8 cellular contexts compared by ENCODE assay signal in the genomic region with DNA sequence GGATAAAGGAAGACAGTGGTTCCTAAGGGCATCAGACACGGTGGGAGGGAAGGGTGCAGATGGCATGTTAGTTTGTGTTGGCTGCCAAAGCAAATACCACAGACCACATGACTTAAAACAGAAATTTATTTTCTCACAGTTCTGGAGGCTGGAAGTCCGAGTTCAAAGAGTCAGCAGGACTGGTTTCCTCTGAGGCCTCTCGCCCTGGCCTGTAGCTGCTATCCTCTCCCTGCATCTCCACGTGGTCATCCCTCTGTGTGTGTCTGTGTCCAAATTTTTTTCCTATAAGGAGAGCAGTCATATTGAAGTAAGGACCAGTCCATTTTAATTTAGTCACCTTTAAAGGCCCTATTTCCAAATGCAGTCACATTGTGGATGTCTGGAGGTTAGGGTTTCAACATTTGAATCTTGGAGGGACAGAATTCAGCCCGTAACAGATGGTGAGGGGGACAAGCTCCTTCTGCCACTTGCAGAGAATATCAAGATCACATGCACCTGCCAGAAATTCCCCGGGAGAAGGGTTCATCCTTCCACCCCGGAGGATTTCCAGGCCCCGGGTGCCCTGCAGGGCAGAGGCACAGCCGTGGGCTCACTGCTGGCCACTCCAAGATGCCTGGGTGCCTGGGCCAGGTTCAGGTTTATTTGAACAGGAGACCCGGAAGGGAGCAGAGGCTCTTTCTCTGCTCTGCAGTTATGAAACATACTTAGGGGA. TPM values are rescaled to one million over a fixed set of nuclear protein-coding genes. Genes with fewer than 3 reads are reported as not detected.
DNase-seq lines count a peak whose midpoint lies in the region; ATAC-seq, FAIRE-seq and TF ChIP-seq lines count a peak whose summit lies in the region.

No MANE protein-coding gene starts in this region.

- intact Hi-C loops in mammary epithelial cell (cut with micrococcal nuclease) (no loop called here), pancreas (cut with DNase I) (no loop called here)

- peak; percentile 75 for DNase-seq in NCI-H2107 treated with DMSO at 0.1 percent for 48 hours (lab: John Stamatoyannopoulos, UW; ENCODE audit: unreplicated experiment)
- DNase-seq in NCI-H2107 (lab: John Stamatoyannopoulos, UW): no peak
- peak; percentile 24 to 59 for DNase-seq in NCI-H446 (lab: John Stamatoyannopoulos, UW)
- DNase-seq in mammary epithelial cell: peak; percentile 50
- peak in 2 of 6 donors; percentile 26 to 41 for DNase-seq in pancreas
- no peak for DNase-seq in NCI-H128 (lab: John Stamatoyannopoulos, UW; ENCODE audit: unreplicated experiment)

- H3K4me3 ChIP-seq in mammary epithelial cell (replicated peaks in 1 of 3; ENCODE audit: insufficient read depth in 1 of 3, low read depth in 2 of 3, low read length in 3 of 3) (no peak overlapping the region), pancreas (no peak overlapping the region)

- FAIRE-seq in pancreas (lab: Jason Lieb, UNC): no peak

- ATAC-seq in pancreas: peak; percentile 68 to 82 (median 76)
- ATAC-seq in HG02642 (IDR thresholded peaks at IDR 0.05; ENCODE audit: poor library complexity, unreplicated experiment): no peak
- ATAC-seq in GM18867 (IDR thresholded peaks at IDR 0.05; ENCODE audit: unreplicated experiment): no peak

- no peak overlapping the region for H3K9ac ChIP-seq in mammary epithelial cell (ENCODE audit: insufficient read depth, low read length)

- dilution Hi-C loops in mammary epithelial cell (cut with HindIII; ENCODE audit: low sequenced_read_pairs): no loop called here

- H3K9me3 ChIP-seq in mammary epithelial cell (replicated peaks; ENCODE audit: insufficient read depth, low read length): no peaks in the 10 kb centered on the region
- H3K9me3 ChIP-seq in pancreas: no peaks in the 10 kb centered on the region

- 53% methylated on average over 10 of the region's 10 CpGs for WGBS in mammary epithelial cell (ENCODE audit: low coverage, missing lambda C conversion rate)
- 40 to 44% methylated on average over 10 of the region's 10 CpGs for WGBS in pancreas, 2 donors

- peaks cover 23% of the 10 kb centered on the region for H3K4me1 ChIP-seq in mammary epithelial cell (ENCODE audit: insufficient read depth, low read length)
- peaks cover 0 to 19% (median 9%) of the 10 kb centered on the region in 3 donors for H3K4me1 ChIP-seq in pancreas

- CTCF ChIA-PET in mammary epithelial cell (lab: Charles Lee; ENCODE audit: low non-redundant PET): no interaction called here

- BruUV-seq in mammary epithelial cell (replicated peaks; lab: Mats Ljungman, UMichigan): no TSS peak

- no peaks in the 10 kb centered on the region for H3K27me3 ChIP-seq in mammary epithelial cell (ENCODE audit: insufficient read depth, low read length)
- H3K27me3 ChIP-seq in pancreas: no peaks in the 10 kb centered on the region

- H3K79me2 ChIP-seq in mammary epithelial cell (ENCODE audit: insufficient read depth, low read length): no peaks in the 10 kb centered on the region

- H3K4me2 ChIP-seq in mammary epithelial cell (ENCODE audit: insufficient read depth, low read depth, low read length): no peak overlapping the region

- peak overlapping the region; percentile 34 for H2AFZ ChIP-seq in mammary epithelial cell (ENCODE audit: low read depth, low read length)

- in situ Hi-C loops in mammary epithelial cell (cut with MboI; ENCODE audit: low sequenced_read_pairs in 2 of 2): no loop called here

- no peak for TF ChIP-seq CTCF in mammary epithelial cell (conservative IDR thresholded peaks at IDR 0.05 in 1 of 2, IDR thresholded peaks at IDR 0.05 in 1 of 2; ENCODE audit: extremely low read depth in 1 of 2, insufficient read depth in 1 of 2, low read depth in 1 of 2, low read length in 2 of 2)
- no peak for TF ChIP-seq CTCF in pancreas (IDR thresholded peaks at IDR 0.05)

- H3K27ac ChIP-seq in mammary epithelial cell (ENCODE audit: insufficient read depth, low read depth, low read length) (no peak overlapping the region), pancreas (peak overlapping the region in 2 of 4 donors; percentile 56 to 69)

- H4K20me1 ChIP-seq in mammary epithelial cell (ENCODE audit: insufficient read depth, low read length): no peaks in the 10 kb centered on the region

- H3K36me3 ChIP-seq in mammary epithelial cell (ENCODE audit: insufficient read depth, low read length) (no peaks in the 10 kb centered on the region), pancreas (no peaks in the 10 kb centered on the region)

RNA-seq across cellular contexts. Expression of a gene that starts 38.0 kb away (rescaled TPM):
- total RNA-seq in mammary epithelial cell (1 to 10 TPM; 2.0 to 4.3 TPM), pancreas (10 to 100 TPM; 56.0 to 72.1 (median 59.4) TPM)
- polyA plus RNA-seq in mammary epithelial cell (0.79 TPM), pancreas (10 to 100 TPM; 14.1 to 21.0 TPM)
- 2.3 TPM for polyA minus RNA-seq in mammary epithelial cell

Comparison
In these comparisons a context has a peak if more than half of its experiments do, and no peak if none do; other contexts are left out.
1. DNase-seq: peak in NCI-H2107 treated with DMSO at 0.1 percent for 48 hours (single experiment), NCI-H446 (2 of 2) and mammary epithelial cell (single experiment); none in NCI-H2107 (single experiment) and NCI-H128 (single experiment).
2. ATAC-seq: peak in pancreas (4 of 4); none in HG02642 (single experiment) and GM18867 (single experiment).
3. RNA of a gene that starts 38.0 kb away (total RNA-seq): 56.0 to 72.1 TPM in pancreas; 2.0 to 4.3 TPM in mammary epithelial cell; every median in the first group is over 10 times any median in the second.